Comparison of ENCODE assay signal across 1 cellular context in genomic region chr6:26331809-26332226, GRCh38.
TF ChIP-seq lines count a peak whose summit lies in the region.

No MANE protein-coding gene starts in this region.

TF ChIP-seq in K562, 482 proteins besides CTCF, POLR2A, EP300 and RAD21 (continued from another document and continues in another):
- TF ChIP-seq ZBTB12 (CRISPR knock-in tag; IDR thresholded peaks at IDR 0.05) (no peak), U2AF2 (optimal IDR thresholded peaks at IDR 0.05; ENCODE audit: low read depth, low read length) (no peak), EGR1 (conservative IDR thresholded peaks at IDR 0.05) (peak; percentile 72), FOXO4 (CRISPR knock-in tag; IDR thresholded peaks at IDR 0.05) (no peak), ZNF232 (CRISPR knock-in tag; IDR thresholded peaks at IDR 0.05) (no peak), BRF2 (IDR thresholded peaks at IDR 0.05; ENCODE audit: borderline replicate concordance, insufficient read depth, insufficient read length) (no peak), ZNF584 (CRISPR knock-in tag; IDR thresholded peaks at IDR 0.05; ENCODE audit: low read depth) (no peak), NR2C2 (CRISPR knock-in tag; IDR thresholded peaks at IDR 0.05) (no peak), NR2C2 (tag; IDR thresholded peaks at IDR 0.05) (peak; percentile 80), CHCHD3 (CRISPR knock-in tag; IDR thresholded peaks at IDR 0.05) (no peak), LEF1 (IDR thresholded peaks at IDR 0.05) (peak; percentile 63), ZBTB43 (CRISPR knock-in tag; IDR thresholded peaks at IDR 0.05) (no peak), ARID3B (CRISPR knock-in tag; IDR thresholded peaks at IDR 0.05; ENCODE audit: borderline replicate concordance) (no peak), BRD9 (IDR thresholded peaks at IDR 0.05; ENCODE audit: low read depth, partially characterized antibody) (no peak), ZNF165 (CRISPR knock-in tag; IDR thresholded peaks at IDR 0.05; ENCODE audit: borderline replicate concordance) (peak; percentile 66; the same call in 1 of the 2 replicates), TEAD2 (tag; IDR thresholded peaks at IDR 0.05) (no peak), DNMT1 (IDR thresholded peaks at IDR 0.05) (no peak), ZNF764 (CRISPR knock-in tag; IDR thresholded peaks at IDR 0.05; ENCODE audit: low read depth) (no peak), ZC3H4 (CRISPR knock-in tag; IDR thresholded peaks at IDR 0.05; ENCODE audit: borderline replicate concordance) (no peak), GATAD2A (IDR thresholded peaks at IDR 0.05) (peak; percentile 66; the same call in 1 of the 2 replicates), GTF2B (IDR thresholded peaks at IDR 0.05; ENCODE audit: extremely low read depth, insufficient read length) (no peak), ZBED1 (IDR thresholded peaks at IDR 0.05) (no peak), TGIF2 (CRISPR knock-in tag; IDR thresholded peaks at IDR 0.05) (no peak), TARDBP (IDR thresholded peaks at IDR 0.05) (0 out of 2 replicates have a peak, but pooled peaks have one; percentile 6), ZNF23 (CRISPR knock-in tag; IDR thresholded peaks at IDR 0.05) (no peak), CSDE1 (IDR thresholded peaks at IDR 0.05) (no peak), USF1 (CRISPR knock-in tag; IDR thresholded peaks at IDR 0.05) (no peak), E2F8 (IDR thresholded peaks at IDR 0.05; ENCODE audit: low read depth, partially characterized antibody) (no peak), ZNF407 (IDR thresholded peaks at IDR 0.05; ENCODE audit: low read depth) (no peak), NR2F6 (CRISPR knock-in tag; IDR thresholded peaks at IDR 0.05) (no peak), ZNF124 (CRISPR knock-in tag; IDR thresholded peaks at IDR 0.05) (no peak), ZNF197 (CRISPR knock-in tag; IDR thresholded peaks at IDR 0.05; ENCODE audit: low read depth) (0 out of 2 replicates have a peak, but pooled peaks have one; percentile 63), ADNP (tag; IDR thresholded peaks at IDR 0.05) (no peak), DACH1 (IDR thresholded peaks at IDR 0.05; ENCODE audit: partially characterized antibody) (peak; percentile 49), HMGXB4 (CRISPR knock-in tag; IDR thresholded peaks at IDR 0.05) (no peak), POLR3G (IDR thresholded peaks at IDR 0.05; ENCODE audit: extremely low read depth, insufficient read length, insufficient replicate concordance) (no peak), HDAC1 (IDR thresholded peaks at IDR 0.05) (peak in 1 of 2 experiments; percentile 17; a peak in 1 of 4 replicates), NCOA2 (IDR thresholded peaks at IDR 0.05; ENCODE audit: partially characterized antibody in 2 of 2) (peak; percentile 16 to 58), DMBX1 (CRISPR knock-in tag; IDR thresholded peaks at IDR 0.05; ENCODE audit: borderline replicate concordance) (0 out of 2 replicates have a peak, but pooled peaks have one; percentile 39), ETV5 (CRISPR knock-in tag; IDR thresholded peaks at IDR 0.05; ENCODE audit: low read depth) (peak; percentile 18; the same call in 1 of the 2 replicates), SP2 (IDR thresholded peaks at IDR 0.05; ENCODE audit: extremely low read depth, low read depth, low read length, poor library complexity, severe bottlenecking) (no peak), ZFP36 (IDR thresholded peaks at IDR 0.05; ENCODE audit: low read depth, low read length, partially characterized antibody) (no peak), ZNF324 (CRISPR knock-in tag; IDR thresholded peaks at IDR 0.05) (no peak)
